In the genomic region with DNA sequence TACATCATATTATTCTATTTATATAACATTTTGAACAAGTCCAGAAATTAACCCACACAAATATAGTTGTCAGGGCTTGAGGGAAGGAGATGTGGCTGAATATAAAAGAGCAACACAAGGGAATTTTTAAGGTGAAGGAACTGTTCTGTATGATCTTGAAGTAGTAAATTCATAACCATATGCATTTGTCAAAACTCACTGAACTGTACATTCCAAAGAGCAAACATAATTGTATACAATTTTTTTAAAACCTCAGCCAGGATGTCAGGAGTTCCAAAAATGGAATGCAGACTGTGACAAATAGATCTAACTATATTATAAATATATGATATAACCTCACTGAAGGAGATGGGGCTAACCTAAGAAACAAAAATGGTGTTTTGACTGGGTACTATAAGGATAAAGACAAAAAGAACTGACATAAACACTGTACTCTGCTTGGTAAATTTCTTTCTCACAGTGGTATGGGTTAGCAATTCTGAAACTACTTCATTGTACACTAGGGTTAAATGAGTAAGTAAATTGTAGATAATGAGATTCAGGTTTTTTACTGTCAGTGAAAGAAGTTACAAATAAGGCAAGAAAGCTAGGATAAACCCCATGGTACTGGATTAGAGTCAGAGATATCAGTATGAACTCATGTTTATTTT, we compare ENCODE assay signal across 2 cellular contexts.
TF ChIP-seq lines count a peak whose summit lies in the region.

No MANE protein-coding gene starts in this region.

TF ChIP-seq in SK-N-SH treated with all-trans-retinoic acid at 6 μM for 48 hours, 23 proteins besides CTCF, POLR2A, EP300 and RAD21 (continued from another document):
- TF ChIP-seq, protein P1, sequence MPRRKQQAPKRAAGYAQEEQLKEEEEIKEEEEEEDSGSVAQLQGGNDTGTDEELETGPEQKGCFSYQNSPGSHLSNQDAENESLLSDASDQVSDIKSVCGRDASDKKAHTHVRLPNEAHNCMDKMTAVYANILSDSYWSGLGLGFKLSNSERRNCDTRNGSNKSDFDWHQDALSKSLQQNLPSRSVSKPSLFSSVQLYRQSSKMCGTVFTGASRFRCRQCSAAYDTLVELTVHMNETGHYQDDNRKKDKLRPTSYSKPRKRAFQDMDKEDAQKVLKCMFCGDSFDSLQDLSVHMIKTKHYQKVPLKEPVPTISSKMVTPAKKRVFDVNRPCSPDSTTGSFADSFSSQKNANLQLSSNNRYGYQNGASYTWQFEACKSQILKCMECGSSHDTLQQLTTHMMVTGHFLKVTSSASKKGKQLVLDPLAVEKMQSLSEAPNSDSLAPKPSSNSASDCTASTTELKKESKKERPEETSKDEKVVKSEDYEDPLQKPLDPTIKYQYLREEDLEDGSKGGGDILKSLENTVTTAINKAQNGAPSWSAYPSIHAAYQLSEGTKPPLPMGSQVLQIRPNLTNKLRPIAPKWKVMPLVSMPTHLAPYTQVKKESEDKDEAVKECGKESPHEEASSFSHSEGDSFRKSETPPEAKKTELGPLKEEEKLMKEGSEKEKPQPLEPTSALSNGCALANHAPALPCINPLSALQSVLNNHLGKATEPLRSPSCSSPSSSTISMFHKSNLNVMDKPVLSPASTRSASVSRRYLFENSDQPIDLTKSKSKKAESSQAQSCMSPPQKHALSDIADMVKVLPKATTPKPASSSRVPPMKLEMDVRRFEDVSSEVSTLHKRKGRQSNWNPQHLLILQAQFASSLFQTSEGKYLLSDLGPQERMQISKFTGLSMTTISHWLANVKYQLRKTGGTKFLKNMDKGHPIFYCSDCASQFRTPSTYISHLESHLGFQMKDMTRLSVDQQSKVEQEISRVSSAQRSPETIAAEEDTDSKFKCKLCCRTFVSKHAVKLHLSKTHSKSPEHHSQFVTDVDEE (CRISPR knock-in tag; IDR thresholded peaks at IDR 0.05) = no peak
- TF ChIP-seq CSDC2 (CRISPR knock-in tag; IDR thresholded peaks at IDR 0.05) = no peak
- TF ChIP-seq, protein P2, sequence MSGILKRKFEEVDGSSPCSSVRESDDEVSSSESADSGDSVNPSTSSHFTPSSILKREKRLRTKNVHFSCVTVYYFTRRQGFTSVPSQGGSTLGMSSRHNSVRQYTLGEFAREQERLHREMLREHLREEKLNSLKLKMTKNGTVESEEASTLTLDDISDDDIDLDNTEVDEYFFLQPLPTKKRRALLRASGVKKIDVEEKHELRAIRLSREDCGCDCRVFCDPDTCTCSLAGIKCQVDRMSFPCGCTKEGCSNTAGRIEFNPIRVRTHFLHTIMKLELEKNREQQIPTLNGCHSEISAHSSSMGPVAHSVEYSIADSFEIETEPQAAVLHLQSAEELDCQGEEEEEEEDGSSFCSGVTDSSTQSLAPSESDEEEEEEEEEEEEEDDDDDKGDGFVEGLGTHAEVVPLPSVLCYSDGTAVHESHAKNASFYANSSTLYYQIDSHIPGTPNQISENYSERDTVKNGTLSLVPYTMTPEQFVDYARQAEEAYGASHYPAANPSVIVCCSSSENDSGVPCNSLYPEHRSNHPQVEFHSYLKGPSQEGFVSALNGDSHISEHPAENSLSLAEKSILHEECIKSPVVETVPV (CRISPR knock-in tag; IDR thresholded peaks at IDR 0.05) = no peak

TF ChIP-seq in SK-N-SH, 30 proteins besides CTCF, POLR2A, EP300 and RAD21 (continued from another document):
- TF ChIP-seq, protein P3, sequence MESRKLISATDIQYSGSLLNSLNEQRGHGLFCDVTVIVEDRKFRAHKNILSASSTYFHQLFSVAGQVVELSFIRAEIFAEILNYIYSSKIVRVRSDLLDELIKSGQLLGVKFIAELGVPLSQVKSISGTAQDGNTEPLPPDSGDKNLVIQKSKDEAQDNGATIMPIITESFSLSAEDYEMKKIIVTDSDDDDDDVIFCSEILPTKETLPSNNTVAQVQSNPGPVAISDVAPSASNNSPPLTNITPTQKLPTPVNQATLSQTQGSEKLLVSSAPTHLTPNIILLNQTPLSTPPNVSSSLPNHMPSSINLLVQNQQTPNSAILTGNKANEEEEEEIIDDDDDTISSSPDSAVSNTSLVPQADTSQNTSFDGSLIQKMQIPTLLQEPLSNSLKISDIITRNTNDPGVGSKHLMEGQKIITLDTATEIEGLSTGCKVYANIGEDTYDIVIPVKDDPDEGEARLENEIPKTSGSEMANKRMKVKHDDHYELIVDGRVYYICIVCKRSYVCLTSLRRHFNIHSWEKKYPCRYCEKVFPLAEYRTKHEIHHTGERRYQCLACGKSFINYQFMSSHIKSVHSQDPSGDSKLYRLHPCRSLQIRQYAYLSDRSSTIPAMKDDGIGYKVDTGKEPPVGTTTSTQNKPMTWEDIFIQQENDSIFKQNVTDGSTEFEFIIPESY (IDR thresholded peaks at IDR 0.05; ENCODE audit: borderline replicate concordance, low read depth) = no peak
- TF ChIP-seq CHD2 (IDR thresholded peaks at IDR 0.05; ENCODE audit: low read length, partially characterized antibody) (no peak), ELF1 (IDR thresholded peaks at IDR 0.05) (no peak), TAF1 (IDR thresholded peaks at IDR 0.05; ENCODE audit: borderline replicate concordance, low read depth, low read length) (no peak), TCF12 (IDR thresholded peaks at IDR 0.05) (no peak), FOXM1 (IDR thresholded peaks at IDR 0.05; ENCODE audit: low read depth) (no peak), NFIC (IDR thresholded peaks at IDR 0.05; ENCODE audit: borderline replicate concordance) (no peak), SIN3A (IDR thresholded peaks at IDR 0.05; ENCODE audit: borderline replicate concordance, low read depth, low read length) (no peak), RFX5 (IDR thresholded peaks at IDR 0.05; ENCODE audit: low read length) (no peak)
- TF ChIP-seq, protein P4, sequence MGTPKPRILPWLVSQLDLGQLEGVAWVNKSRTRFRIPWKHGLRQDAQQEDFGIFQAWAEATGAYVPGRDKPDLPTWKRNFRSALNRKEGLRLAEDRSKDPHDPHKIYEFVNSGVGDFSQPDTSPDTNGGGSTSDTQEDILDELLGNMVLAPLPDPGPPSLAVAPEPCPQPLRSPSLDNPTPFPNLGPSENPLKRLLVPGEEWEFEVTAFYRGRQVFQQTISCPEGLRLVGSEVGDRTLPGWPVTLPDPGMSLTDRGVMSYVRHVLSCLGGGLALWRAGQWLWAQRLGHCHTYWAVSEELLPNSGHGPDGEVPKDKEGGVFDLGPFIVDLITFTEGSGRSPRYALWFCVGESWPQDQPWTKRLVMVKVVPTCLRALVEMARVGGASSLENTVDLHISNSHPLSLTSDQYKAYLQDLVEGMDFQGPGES (IDR thresholded peaks at IDR 0.05; ENCODE audit: low read depth, low read length) = no peak
- TF ChIP-seq, protein P5, sequence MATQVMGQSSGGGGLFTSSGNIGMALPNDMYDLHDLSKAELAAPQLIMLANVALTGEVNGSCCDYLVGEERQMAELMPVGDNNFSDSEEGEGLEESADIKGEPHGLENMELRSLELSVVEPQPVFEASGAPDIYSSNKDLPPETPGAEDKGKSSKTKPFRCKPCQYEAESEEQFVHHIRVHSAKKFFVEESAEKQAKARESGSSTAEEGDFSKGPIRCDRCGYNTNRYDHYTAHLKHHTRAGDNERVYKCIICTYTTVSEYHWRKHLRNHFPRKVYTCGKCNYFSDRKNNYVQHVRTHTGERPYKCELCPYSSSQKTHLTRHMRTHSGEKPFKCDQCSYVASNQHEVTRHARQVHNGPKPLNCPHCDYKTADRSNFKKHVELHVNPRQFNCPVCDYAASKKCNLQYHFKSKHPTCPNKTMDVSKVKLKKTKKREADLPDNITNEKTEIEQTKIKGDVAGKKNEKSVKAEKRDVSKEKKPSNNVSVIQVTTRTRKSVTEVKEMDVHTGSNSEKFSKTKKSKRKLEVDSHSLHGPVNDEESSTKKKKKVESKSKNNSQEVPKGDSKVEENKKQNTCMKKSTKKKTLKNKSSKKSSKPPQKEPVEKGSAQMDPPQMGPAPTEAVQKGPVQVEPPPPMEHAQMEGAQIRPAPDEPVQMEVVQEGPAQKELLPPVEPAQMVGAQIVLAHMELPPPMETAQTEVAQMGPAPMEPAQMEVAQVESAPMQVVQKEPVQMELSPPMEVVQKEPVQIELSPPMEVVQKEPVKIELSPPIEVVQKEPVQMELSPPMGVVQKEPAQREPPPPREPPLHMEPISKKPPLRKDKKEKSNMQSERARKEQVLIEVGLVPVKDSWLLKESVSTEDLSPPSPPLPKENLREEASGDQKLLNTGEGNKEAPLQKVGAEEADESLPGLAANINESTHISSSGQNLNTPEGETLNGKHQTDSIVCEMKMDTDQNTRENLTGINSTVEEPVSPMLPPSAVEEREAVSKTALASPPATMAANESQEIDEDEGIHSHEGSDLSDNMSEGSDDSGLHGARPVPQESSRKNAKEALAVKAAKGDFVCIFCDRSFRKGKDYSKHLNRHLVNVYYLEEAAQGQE (IDR thresholded peaks at IDR 0.05; ENCODE audit: low read depth, low read length) = no peak
- TF ChIP-seq, protein P6, sequence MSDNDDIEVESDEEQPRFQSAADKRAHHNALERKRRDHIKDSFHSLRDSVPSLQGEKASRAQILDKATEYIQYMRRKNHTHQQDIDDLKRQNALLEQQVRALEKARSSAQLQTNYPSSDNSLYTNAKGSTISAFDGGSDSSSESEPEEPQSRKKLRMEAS (IDR thresholded peaks at IDR 0.05; ENCODE audit: low read depth) = no peak
